In the genomic region with DNA sequence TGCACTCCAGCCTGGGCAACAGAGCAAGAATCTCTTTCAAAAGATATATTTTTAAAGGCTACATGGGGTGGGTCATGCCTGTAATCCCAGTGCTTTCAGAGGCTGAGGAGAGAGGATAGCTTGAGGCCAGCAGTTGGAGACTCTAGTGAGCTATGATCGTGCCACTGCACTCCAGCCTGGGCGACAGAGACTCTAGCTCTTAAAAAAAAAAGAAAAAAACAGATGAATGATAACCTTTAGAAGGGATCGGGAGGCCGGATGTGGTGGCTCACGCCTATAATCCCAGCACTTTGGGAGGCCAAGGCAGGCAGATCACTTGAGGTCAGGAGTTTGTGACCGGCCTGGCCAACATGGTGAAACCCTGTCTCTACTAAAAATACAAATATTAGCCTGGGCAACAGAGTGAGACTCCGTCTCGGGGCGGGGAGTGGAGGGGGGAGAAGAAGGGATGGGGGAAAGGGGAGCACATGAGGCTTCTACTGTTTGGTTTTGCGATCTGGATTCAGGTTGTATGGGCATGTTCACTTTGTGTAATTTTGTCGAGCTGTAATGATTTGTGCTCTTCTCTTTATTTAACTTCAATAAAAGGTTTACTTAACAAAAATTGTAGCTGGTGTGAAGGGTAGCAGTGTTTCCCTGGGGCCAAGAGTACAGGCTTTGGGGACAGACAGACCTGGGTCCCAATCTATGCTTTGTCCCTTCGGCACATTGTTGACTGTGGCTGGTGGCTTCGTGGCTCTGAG, we compare ENCODE assay signal across 8 cellular contexts. TPM values are rescaled to one million over a fixed set of nuclear protein-coding genes. Genes with fewer than 3 reads are reported as not detected.
DNase-seq lines count a peak whose midpoint lies in the region; ATAC-seq and TF ChIP-seq lines count a peak whose summit lies in the region.

No MANE protein-coding gene starts in this region.

- TF ChIP-seq CTCF in GM20000 (IDR thresholded peaks at IDR 0.05; ENCODE audit: extremely low read depth, missing control alignments) (no peak), fibroblast of lung (conservative IDR thresholded peaks at IDR 0.05 in 1 of 2, IDR thresholded peaks at IDR 0.05 in 1 of 2; ENCODE audit: low read depth in 1 of 2, low read length in 2 of 2) (no peak), sigmoid colon (IDR thresholded peaks at IDR 0.05) (no peak)

- H3K27ac ChIP-seq in fibroblast of lung (ENCODE audit: insufficient read depth, low read length), result peak overlapping the region; percentile 95
- peak overlapping the region; percentile 86 to 93 (median 90) for H3K27ac ChIP-seq in sigmoid colon

- no peaks in the 10 kb centered on the region for H4K20me1 ChIP-seq in fibroblast of lung (ENCODE audit: control insufficient read depth, extremely low read depth, insufficient read depth, low read length)

- peak; percentile 15 for DNase-seq in GM20000 (ENCODE audit: low spot score)
- DNase-seq in fibroblast of lung (ENCODE audit: low read depth in 2 of 2), result no peak
- no peak for DNase-seq in sigmoid colon
- no peak for DNase-seq in NCI-H748 treated with DMSO at 0.1 percent for 48 hours (lab: John Stamatoyannopoulos, UW)
- DNase-seq in T1000 (lab: John Stamatoyannopoulos, UW), result no peak

- H2AFZ ChIP-seq in fibroblast of lung (ENCODE audit: low read length), result peak overlapping the region; percentile 78

- no peak for TF ChIP-seq EP300 in sigmoid colon (IDR thresholded peaks at IDR 0.05)

- peak overlapping the region; percentile 74 for H3K4me2 ChIP-seq in fibroblast of lung (ENCODE audit: extremely low read depth, insufficient read depth, low read length)

- H3K4me1 ChIP-seq in fibroblast of lung (ENCODE audit: control insufficient read depth, extremely low read depth, insufficient read depth, low read length), result no peaks in the 10 kb centered on the region
- H3K4me1 ChIP-seq in sigmoid colon, result peaks cover 0 to 23% (median 21%) of the 10 kb centered on the region in 4 donors

- H3K36me3 ChIP-seq in fibroblast of lung (ENCODE audit: control insufficient read depth, insufficient read depth, low read length) (peaks cover 13% of the 10 kb centered on the region), sigmoid colon (peaks cover 16 to 27% (median 20%) of the 10 kb centered on the region in 4 donors)

- H3K9ac ChIP-seq in fibroblast of lung (ENCODE audit: insufficient read depth, low read length), result peak overlapping the region; percentile 63

- WGBS in sigmoid colon, 2 donors, result 63 to 69% methylated on average over 13 of the region's 13 CpGs

- H3K4me3 ChIP-seq in fibroblast of lung (replicated peaks in 1 of 4; ENCODE audit: control extremely low read depth in 1 of 4, insufficient read depth in 1 of 4, low read depth in 3 of 4, low read length in 4 of 4) (peak overlapping the region; percentile 49 to 99 (median 80)), sigmoid colon (peak overlapping the region; percentile 66 to 93 (median 80))

- peak overlapping the region; percentile 97 for H3K4me3 Mint-ChIP-seq in T-helper 1 cell treated with Interleukin-12 subunit alpha and Interleukin-12 subunit beta and Interleukin-4 antibody, amounts not matched to agents 30 μg/mL and 1 μg/mL, for 36 hours

- H3K27me3 ChIP-seq in fibroblast of lung (ENCODE audit: control insufficient read depth, insufficient read depth, low read length), result no peaks in the 10 kb centered on the region
- no peaks in the 10 kb centered on the region for H3K27me3 ChIP-seq in sigmoid colon

- H3K27me3 Mint-ChIP-seq in T-helper 1 cell treated with Interleukin-12 subunit alpha and Interleukin-12 subunit beta and Interleukin-4 antibody, amounts not matched to agents 30 μg/mL and 1 μg/mL, for 36 hours (ENCODE audit: low read depth), result no peaks in the 10 kb centered on the region

- TF ChIP-seq POLR2A in sigmoid colon (IDR thresholded peaks at IDR 0.05), result no peak

- ATAC-seq in GM18909 (IDR thresholded peaks at IDR 0.05; ENCODE audit: poor library complexity, unreplicated experiment) (no peak), GM19467 (IDR thresholded peaks at IDR 0.05; ENCODE audit: unreplicated experiment) (no peak)

- peak overlapping the region; percentile 98 for H3K27ac Mint-ChIP-seq in T-helper 1 cell treated with Interleukin-12 subunit alpha and Interleukin-12 subunit beta and Interleukin-4 antibody, amounts not matched to agents 30 μg/mL and 1 μg/mL, for 36 hours

- peaks cover 31% of the 10 kb centered on the region for H3K36me3 Mint-ChIP-seq in T-helper 1 cell treated with Interleukin-12 subunit alpha and Interleukin-12 subunit beta and Interleukin-4 antibody, amounts not matched to agents 30 μg/mL and 1 μg/mL, for 36 hours (ENCODE audit: low read depth)

- H3K79me2 ChIP-seq in fibroblast of lung (ENCODE audit: control insufficient read depth, insufficient read depth, low read length), result peaks cover 19% of the 10 kb centered on the region

- intact Hi-C loops in sigmoid colon (cut with DNase I), result loop anchor here (1.0 to 5.0 kb wide), 4 partner anchors 124 to 418 kb away; partner anchors contain the start of genes DYRK1B and FBL

- H3K4me1 Mint-ChIP-seq in T-helper 1 cell treated with Interleukin-12 subunit alpha and Interleukin-12 subunit beta and Interleukin-4 antibody, amounts not matched to agents 30 μg/mL and 1 μg/mL, for 36 hours (ENCODE audit: low read depth), result peaks cover 43% of the 10 kb centered on the region

- H3K9me3 Mint-ChIP-seq in T-helper 1 cell treated with Interleukin-12 subunit alpha and Interleukin-12 subunit beta and Interleukin-4 antibody, amounts not matched to agents 30 μg/mL and 1 μg/mL, for 36 hours, result no peaks in the 10 kb centered on the region

- H3K9me3 ChIP-seq in fibroblast of lung (ENCODE audit: control insufficient read depth, insufficient read depth, low read depth, low read length) (no peaks in the 10 kb centered on the region), sigmoid colon (no peaks in the 10 kb centered on the region)

RNA-seq across cellular contexts. Expression of gene PSMC4, which starts 1.1 kb away (rescaled TPM):
- total RNA-seq in fibroblast of lung (65.2 and 75.1 TPM in 2 replicates), sigmoid colon (10 to 100 TPM; 60.1 to 86.9 (median 71.8) TPM)
- polyA plus RNA-seq in fibroblast of lung (76.0 and 113 TPM in 2 replicates), sigmoid colon (10 to 100 TPM; 52.9 to 95.7 (median 79.3) TPM)
- 96.9 and 140 TPM in 2 replicates for polyA plus RNA-seq in fibroblast of lung (2012)
- 113 and 125 TPM in 2 replicates for polyA minus RNA-seq in fibroblast of lung (ENCODE audit: low replicate concordance)

RNA-seq across cellular contexts. Expression of gene ZNF546, which starts 27.0 kb away (rescaled TPM):
- 10.5 and 15.7 TPM in 2 replicates for total RNA-seq in fibroblast of lung
- polyA plus RNA-seq in fibroblast of lung, result 1.0 and 1.6 TPM in 2 replicates
- polyA plus RNA-seq in fibroblast of lung (2012), result 0.99 and 1.5 TPM in 2 replicates
- 3.4 TPM in 1 of 2 replicates, not detected in the other for polyA minus RNA-seq in fibroblast of lung (ENCODE audit: low replicate concordance)
- total RNA-seq in sigmoid colon, result 10 to 100 TPM in 1 of 4 donors, 1 to 10 TPM in 3; 6.0 to 12.8 (median 8.3) TPM
- polyA plus RNA-seq in sigmoid colon, result 1 to 10 TPM in 2 of 3 donors, under 1 TPM in 1; 0.69 to 2.1 (median 1.2) TPM

RNA-seq across cellular contexts. Expression of gene FCGBP, which starts 35.4 kb away (rescaled TPM):
- total RNA-seq in fibroblast of lung, result 0.33 and 0.51 TPM in 2 replicates
- polyA plus RNA-seq in fibroblast of lung, result 0.01 and 0.02 TPM in 2 replicates
- polyA plus RNA-seq in fibroblast of lung (2012), result 0.05 TPM in 2 replicates
- 0.16 and 5.3 TPM in 2 replicates for polyA minus RNA-seq in fibroblast of lung (ENCODE audit: low replicate concordance)
- 10 to 100 TPM in 2 of 4 donors, 1 to 10 TPM in 2; 7.5 to 83.5 (median 9.7) TPM for total RNA-seq in sigmoid colon
- polyA plus RNA-seq in sigmoid colon, result 100 to 1,000 TPM in 2 of 3 donors, 10 to 100 TPM in 1; 90.1 to 713 (median 228) TPM
